ENCODE assay signal across 1 cellular context in the genomic region with DNA sequence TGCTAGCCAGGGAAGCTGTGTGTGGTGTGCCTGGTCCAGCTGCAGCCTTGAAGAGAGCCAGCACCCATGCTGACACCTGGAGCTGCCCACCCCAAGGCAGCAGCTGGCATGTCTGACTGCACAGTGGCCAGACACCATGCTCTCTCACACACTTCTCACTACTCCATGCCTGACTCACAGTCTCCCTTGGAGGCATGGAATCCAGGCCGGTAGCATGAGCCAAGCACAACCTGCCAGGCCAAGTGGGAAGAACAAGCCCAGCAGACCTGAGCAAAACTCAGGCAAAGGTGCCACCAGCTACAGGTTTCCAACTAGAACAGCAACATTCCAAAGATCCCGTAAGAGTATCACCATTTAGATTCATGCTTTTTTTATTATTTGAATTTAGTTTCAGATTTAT.
TF ChIP-seq lines count a peak whose summit lies in the region.

No MANE protein-coding gene starts in this region.

TF ChIP-seq in H1, 55 proteins besides CTCF, POLR2A, EP300 and RAD21:
- TF ChIP-seq CBX5 (IDR thresholded peaks at IDR 0.05; ENCODE audit: low read depth, low read length) = no peak
- no peak for TF ChIP-seq CTBP2 (IDR thresholded peaks at IDR 0.05; ENCODE audit: borderline replicate concordance, insufficient read depth, insufficient read length, low read length)
- no peak for TF ChIP-seq EZH2 (IDR thresholded peaks at IDR 0.05; ENCODE audit: low read depth, low read length, severe bottlenecking)
- TF ChIP-seq TEAD4 (IDR thresholded peaks at IDR 0.05; ENCODE audit: low read depth, low read length) = no peak
